9 cellular contexts compared by ENCODE assay signal in the genomic region with DNA sequence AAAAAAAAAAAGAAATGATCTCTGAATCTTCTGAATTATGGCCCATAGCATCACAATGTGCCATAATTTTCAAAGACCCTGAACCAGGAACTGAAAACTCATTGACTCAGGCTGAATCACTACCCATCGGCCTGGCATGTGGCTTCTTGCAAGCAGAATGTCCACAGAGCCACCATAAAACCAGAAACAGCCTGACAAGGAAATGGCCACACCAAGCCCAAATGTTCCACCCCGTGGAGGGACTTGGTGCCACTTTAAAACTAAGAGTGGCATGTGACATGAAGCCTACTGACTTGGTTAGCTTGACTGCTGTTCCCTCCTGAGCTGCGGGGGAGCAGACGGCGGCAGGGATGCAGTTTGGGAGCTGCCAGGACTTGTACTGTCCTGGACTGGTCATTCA.
DNase-seq lines count a peak whose midpoint lies in the region; ATAC-seq lines count a peak whose summit lies in the region.
"Had no signal": no experiment of that assay in that cellular context is flagged by ENCODE, and none has a peak within 500 bp of the region (broad histone marks: within the 10 kb centered on the region; RNA-seq: fewer than 3 reads in every experiment).

No MANE protein-coding gene starts in this region.

- H3K4me1 Mint-ChIP-seq in effector memory CD8-positive, alpha-beta T cell (ENCODE audit: low read depth in 2 of 2) = peaks cover 45 to 72% of the 10 kb centered on the region in 2 donors
- peaks cover 39 to 66% of the 10 kb centered on the region in 2 donors for H3K4me1 Mint-ChIP-seq in natural killer cell treated with Interleukin-12 subunit alpha and Interleukin-12 subunit beta and Interleukin-15 and Interleukin-18, amount 100 ng/mL, for 72 hours (ENCODE audit: low read depth in 2 of 2)

- H3K27ac Mint-ChIP-seq in effector memory CD8-positive, alpha-beta T cell = peak overlapping the region; percentile 83 to 86
- peak overlapping the region; percentile 63 to 75 for H3K27ac Mint-ChIP-seq in natural killer cell treated with Interleukin-12 subunit alpha and Interleukin-12 subunit beta and Interleukin-15 and Interleukin-18, amount 100 ng/mL, for 72 hours

- ATAC-seq in effector memory CD8-positive, alpha-beta T cell (replicated peaks) = no peak
- ATAC-seq in natural killer cell treated with Interleukin-12 subunit alpha and Interleukin-12 subunit beta and Interleukin-15 and Interleukin-18, amount 100 ng/mL, for 72 hours = no peak
- ATAC-seq in HG03159 (IDR thresholded peaks at IDR 0.05; ENCODE audit: unreplicated experiment) (no peak), HG03354 (IDR thresholded peaks at IDR 0.05; ENCODE audit: poor library complexity, severe bottlenecking, unreplicated experiment) (no peak)

- no peaks in the 10 kb centered on the region for H3K27me3 Mint-ChIP-seq in effector memory CD8-positive, alpha-beta T cell
- no peaks in the 10 kb centered on the region for H3K27me3 Mint-ChIP-seq in natural killer cell treated with Interleukin-12 subunit alpha and Interleukin-12 subunit beta and Interleukin-15 and Interleukin-18, amount 100 ng/mL, for 72 hours

- H3K36me3 Mint-ChIP-seq in effector memory CD8-positive, alpha-beta T cell (ENCODE audit: insufficient read depth) = peaks cover 86% of the 10 kb centered on the region
- peaks cover 4% of the 10 kb centered on the region for H3K36me3 Mint-ChIP-seq in natural killer cell treated with Interleukin-12 subunit alpha and Interleukin-12 subunit beta and Interleukin-15 and Interleukin-18, amount 100 ng/mL, for 72 hours

- H3K9me3 Mint-ChIP-seq in effector memory CD8-positive, alpha-beta T cell = no peaks in the 10 kb centered on the region
- H3K9me3 Mint-ChIP-seq in natural killer cell treated with Interleukin-12 subunit alpha and Interleukin-12 subunit beta and Interleukin-15 and Interleukin-18, amount 100 ng/mL, for 72 hours = no peaks in the 10 kb centered on the region

- DNase-seq in EH (ENCODE audit: low read depth) = peak; percentile 55
- peak; percentile 93 for DNase-seq in MV-4-11 (lab: John Stamatoyannopoulos, UW)
- DNase-seq in effector memory CD8-positive, alpha-beta T cell = no peak
- no peak for DNase-seq in natural killer cell treated with Interleukin-12 subunit alpha and Interleukin-12 subunit beta and Interleukin-15 and Interleukin-18, amount 100 ng/mL, for 72 hours (ENCODE audit: low spot score)
- no peak for DNase-seq in NCI-H1105 treated with DMSO at 0.1 percent for 48 hours (lab: John Stamatoyannopoulos, UW)
- no peak for DNase-seq in stimulated activated naive CD4-positive, alpha-beta T cell treated with Interleukin-2 at 50 U/mL for 16 hours (lab: John Stamatoyannopoulos, UW)
- DNase-seq: NCI-H510A had no signal

- H3K4me3 Mint-ChIP-seq in effector memory CD8-positive, alpha-beta T cell = peak overlapping the region in 1 of 2 donors; percentile 12
- H3K4me3 Mint-ChIP-seq in natural killer cell treated with Interleukin-12 subunit alpha and Interleukin-12 subunit beta and Interleukin-15 and Interleukin-18, amount 100 ng/mL, for 72 hours = no peak overlapping the region

Comparison
In these comparisons a context has a peak if more than half of its experiments do, and no peak if none do; other contexts are left out.
1. DNase-seq: peak in EH (single experiment) and MV-4-11 (single experiment); none in effector memory CD8-positive, alpha-beta T cell (0 of 3), natural killer cell treated with Interleukin-12 subunit alpha and Interleukin-12 subunit beta and Interleukin-15 and Interleukin-18, amount 100 ng/mL, for 72 hours (single experiment), NCI-H1105 treated with DMSO at 0.1 percent for 48 hours (single experiment) and stimulated activated naive CD4-positive, alpha-beta T cell treated with Interleukin-2 at 50 U/mL for 16 hours (single experiment).